16 cellular contexts compared by ENCODE assay signal in the genomic region with DNA sequence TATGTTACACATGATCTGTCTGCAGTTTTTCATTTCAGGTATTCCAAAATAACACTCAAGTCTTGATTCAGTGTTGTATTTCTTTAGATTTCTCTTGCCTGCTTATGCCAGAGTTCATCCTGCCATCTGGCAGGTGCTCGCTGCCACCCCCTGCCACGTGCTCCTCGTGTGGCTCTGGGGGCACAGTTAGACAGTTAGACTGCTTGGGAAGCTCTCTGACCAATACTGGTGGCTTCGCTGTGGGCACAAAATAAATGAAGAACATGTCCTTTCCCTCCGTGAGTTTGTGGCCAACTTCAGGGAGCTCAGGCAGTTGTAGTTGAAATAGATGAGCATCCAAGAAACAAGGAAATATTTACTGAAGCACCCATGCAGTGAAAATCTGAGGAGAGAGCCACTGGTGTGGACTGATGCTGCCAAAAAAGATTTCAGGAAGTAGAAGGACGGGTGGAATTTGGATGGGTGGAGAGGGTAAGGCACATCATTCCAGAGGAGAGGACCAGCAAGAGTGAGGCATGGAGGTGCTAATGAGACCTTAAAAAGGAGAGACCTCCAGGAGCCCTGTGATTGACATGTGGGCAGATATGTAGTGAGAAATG. TPM values are rescaled to one million over a fixed set of nuclear protein-coding genes. Genes with fewer than 3 reads are reported as not detected.
"Had no signal": no experiment of that assay in that cellular context is flagged by ENCODE, and none has a peak within 500 bp of the region (broad histone marks: within the 10 kb centered on the region; RNA-seq: fewer than 3 reads in every experiment).

No MANE protein-coding gene starts in this region.

- DNase-seq: activated CD4-positive, alpha-beta T cell treated with anti-CD3 and anti-CD28 coated beads for 48 hours; activated effector memory CD4-positive, alpha-beta T cell treated with anti-CD3 and anti-CD28 coated beads, Interleukin-2, amount 50 U/mL, for 16 hours; activated naive CD8-positive, alpha-beta T cell treated with anti-CD3 and anti-CD28 coated beads, Interleukin-2, amount 50 U/mL, for 24 hours; gastrocnemius medialis; left ventricle myocardium superior; mesendoderm; stimulated activated CD4-positive, alpha-beta T cell treated with anti-CD3 and anti-CD28 coated beads, Interleukin-4, amount 100 ng/mL, for 4 hours; tibial artery had no signal

- H3K4me1 ChIP-seq: ascending aorta, parathyroid adenoma, right atrium auricular region, tibial artery, vagina had no signal

- H3K27ac ChIP-seq: ascending aorta, gastrocnemius medialis, parathyroid adenoma, right atrium auricular region, skin epidermis, tibial artery, vagina had no signal

- H3K4me3 ChIP-seq: ascending aorta, gastrocnemius medialis, right atrium auricular region, skin epidermis, tibial artery, vagina had no signal

- H3K4me1 Mint-ChIP-seq: WTC11 had no signal

- H3K9ac ChIP-seq: parathyroid adenoma had no signal

- H3K27me3 Mint-ChIP-seq: activated naive CD8-positive, alpha-beta T cell treated with anti-CD3 and anti-CD28 coated beads, Interleukin-2, amount 50 U/mL, for 24 hours had no signal

- H3K9me3 Mint-ChIP-seq: activated naive CD8-positive, alpha-beta T cell treated with anti-CD3 and anti-CD28 coated beads, Interleukin-2, amount 50 U/mL, for 24 hours; WTC11 had no signal

- H3K4me3 Mint-ChIP-seq: activated naive CD8-positive, alpha-beta T cell treated with anti-CD3 and anti-CD28 coated beads, Interleukin-2, amount 50 U/mL, for 24 hours; WTC11 had no signal

- H2AFZ ChIP-seq: parathyroid adenoma had no signal

- H3K27me3 ChIP-seq: ascending aorta, gastrocnemius medialis, right atrium auricular region, tibial artery, vagina had no signal

- FAIRE-seq: bronchial epithelial cell had no signal

- H3K9me3 ChIP-seq: ascending aorta, gastrocnemius medialis, right atrium auricular region, tibial artery, vagina had no signal

- H3K27ac Mint-ChIP-seq: activated naive CD8-positive, alpha-beta T cell treated with anti-CD3 and anti-CD28 coated beads, Interleukin-2, amount 50 U/mL, for 24 hours; WTC11 had no signal

- H3K79me2 ChIP-seq: parathyroid adenoma had no signal

- ATAC-seq: activated naive CD8-positive, alpha-beta T cell treated with anti-CD3 and anti-CD28 coated beads, Interleukin-2, amount 50 U/mL, for 24 hours; gastrocnemius medialis; left ventricle myocardium superior; WTC11 had no signal

RNA-seq across cellular contexts. Expression of a gene that starts 37.5 kb away (rescaled TPM):
- total RNA-seq: bronchial epithelial cell, fibroblast of lung had no signal
